1 cellular context compared by ENCODE assay signal in the genomic region with DNA sequence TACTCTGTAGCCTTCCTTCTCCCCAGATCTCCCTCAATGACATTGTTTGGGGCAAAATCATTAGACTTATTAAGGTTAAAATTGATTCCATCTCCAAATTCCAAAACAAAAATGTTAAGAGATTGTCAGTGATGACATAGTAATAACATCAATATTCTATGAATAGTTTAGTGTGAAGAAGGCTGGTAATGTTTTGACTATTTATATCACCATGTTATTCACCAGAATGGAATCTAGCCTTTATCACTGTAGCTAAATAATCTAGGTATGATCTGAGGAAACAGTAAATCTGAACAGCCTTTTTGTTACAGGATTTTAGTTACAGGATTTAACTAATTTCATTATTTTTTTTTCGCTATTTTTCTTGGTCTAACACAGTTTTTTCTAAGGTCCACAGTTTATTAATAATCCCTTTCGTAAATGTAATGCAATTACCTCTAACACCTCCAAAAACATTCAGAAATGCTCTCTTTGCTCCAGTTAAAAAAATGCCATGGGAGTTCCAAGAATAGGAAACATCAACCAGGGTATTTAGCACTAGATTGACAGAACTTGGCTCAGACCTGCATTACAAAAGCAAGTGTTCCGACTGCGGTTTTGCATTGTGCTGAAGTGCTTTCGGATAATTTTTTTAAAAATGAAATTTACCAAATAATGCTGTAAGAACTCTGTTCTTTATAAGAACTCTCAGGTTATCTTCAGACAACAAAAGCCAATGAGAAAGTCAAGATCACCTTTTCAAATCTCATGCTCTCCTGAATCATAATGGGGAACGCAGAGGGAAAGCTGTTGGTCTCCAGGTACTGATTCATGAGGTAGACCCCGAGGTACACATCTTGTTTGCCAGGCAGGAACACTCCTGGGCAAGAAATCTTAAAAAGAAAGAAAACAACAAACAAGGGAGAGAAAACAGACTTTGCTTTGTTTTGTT.
TF ChIP-seq lines count a peak whose summit lies in the region.

No MANE protein-coding gene starts in this region.

TF ChIP-seq in GM12878, 131 proteins besides CTCF, POLR2A, EP300 and RAD21:
- TF ChIP-seq RUNX3 (IDR thresholded peaks at IDR 0.05; ENCODE audit: low read length) (peak; percentile 79), CBX5 (IDR thresholded peaks at IDR 0.05; ENCODE audit: low read depth) (no peak)
